27 cellular contexts compared by ENCODE assay signal in genomic region chr18:51513525-51513924, GRCh38.
A peak's percentile ranks its signal among the peaks of the same experiment; 100 is the strongest.
DNase-seq lines count a peak whose midpoint lies in the region; ATAC-seq and TF ChIP-seq lines count a peak whose summit lies in the region.
"Had no signal": no experiment of that assay in that cellular context is flagged by ENCODE, and none has a peak within 500 bp of the region (broad histone marks: within the 10 kb centered on the region; RNA-seq: fewer than 3 reads in every experiment).

No MANE protein-coding gene starts in this region.

- H3K36me3 Mint-ChIP-seq in Caco-2 (ENCODE audit: insufficient read depth, unreplicated experiment) (no peaks in the 10 kb centered on the region), T-helper 17 cell (ENCODE audit: low read depth) (peaks cover 2% of the 10 kb centered on the region)

- no peak overlapping the region for H3K4me3 ChIP-seq in Caco-2 (ENCODE audit: low read depth, low read length)
- no peak overlapping the region for H3K4me3 ChIP-seq in left lung
- H3K4me3 ChIP-seq: GM12878, lung had no signal

- no peaks in the 10 kb centered on the region for H3K36me3 ChIP-seq in Caco-2 (ENCODE audit: control insufficient read depth, insufficient read depth, low read length)
- no peaks in the 10 kb centered on the region for H3K36me3 ChIP-seq in left lung

- TF ChIP-seq CTCF in Caco-2 (IDR thresholded peaks at IDR 0.05; ENCODE audit: insufficient read depth in 1 of 2, low read depth in 1 of 2, low read length in 1 of 2, severe bottlenecking in 1 of 2, unreplicated experiment in 1 of 2), result no peak
- no peak for TF ChIP-seq CTCF in left lung (IDR thresholded peaks at IDR 0.05)

- BruUV-seq in Caco-2 (replicated peaks; lab: Mats Ljungman, UMichigan), result no TSS peak

- H3K9me3 ChIP-seq in Caco-2 (no peaks in the 10 kb centered on the region), T-helper 17 cell (ENCODE audit: control insufficient read depth, low read length, poor library complexity, severe bottlenecking) (no peaks in the 10 kb centered on the region), left lung (peaks cover 0 to 10% of the 10 kb centered on the region in 2 donors)

- H3K27ac Mint-ChIP-seq in Caco-2 (ENCODE audit: unreplicated experiment) (peak overlapping the region; percentile 42), T-helper 17 cell (peak overlapping the region; percentile 35)
- H3K27ac Mint-ChIP-seq: activated naive CD4-positive, alpha-beta T cell treated with anti-CD3 and anti-CD28 coated beads for 36 hours; CD4-positive, alpha-beta T cell; HFFc6; progenitor cell of endocrine pancreas had no signal

- H3K27me3 ChIP-seq in Caco-2 (replicated peaks; ENCODE audit: control insufficient read depth, insufficient read depth, low read length), result no peaks in the 10 kb centered on the region
- H3K27me3 ChIP-seq in left lung, result no peaks in the 10 kb centered on the region

- CTCF ChIA-PET in Caco-2 (lab: Charles Lee), result no interaction called here

- ATAC-seq in T-helper 17 cell, result no peak
- ATAC-seq in left ventricle myocardium superior, result peak; percentile 63
- ATAC-seq in left lung, result no peak
- ATAC-seq in HG03442 (IDR thresholded peaks at IDR 0.05; ENCODE audit: unreplicated experiment), result no peak
- ATAC-seq: GM12878 had no signal

- POLR2A ChIA-PET in Caco-2 (lab: Charles Lee), result no interaction called here

- DNase-seq in Caco-2 (no peak), HPDE6-E6E7 (ENCODE audit: extremely low spot score) (peak; percentile 69), T-helper 17 cell (no peak), left ventricle myocardium superior (no peak), NCI-H2029 (lab: John Stamatoyannopoulos, UW) (no peak), left lung (no peak)
- DNase-seq in activated CD4-positive, CD25-positive, alpha-beta regulatory T cell (lab: John Stamatoyannopoulos, UW), result no peak
- DNase-seq: activated CD4-positive, alpha-beta T cell treated with anti-CD3 and anti-CD28 coated beads for 4 hours; activated naive CD4-positive, alpha-beta T cell treated with anti-CD3 and anti-CD28 coated beads for 36 hours; activated T-cell treated with anti-CD3 and anti-CD28 coated beads, Interleukin-2, amount 50 U/mL, for 48 hours; anterior cingulate cortex; CD4-positive, alpha-beta T cell; DND-41; foreskin fibroblast; HFFc6; hippocampal formation; NCI-H1092 treated with DMSO at 0.1 percent for 48 hours; NCI-H2081; NCI-H510A treated with DMSO at 0.1 percent for 48 hours; SHP77; stimulated activated CD4-positive, alpha-beta T cell treated with anti-CD3 and anti-CD28 coated beads, Interleukin-2, amount 100 ng/mL, for 48 hours; stimulated activated naive CD4-positive, alpha-beta T cell; SW 1271 had no signal

- no peaks in the 10 kb centered on the region for H3K27me3 Mint-ChIP-seq in Caco-2 (ENCODE audit: insufficient read depth, unreplicated experiment)
- H3K27me3 Mint-ChIP-seq in T-helper 17 cell, result peaks cover 6% of the 10 kb centered on the region
- H3K27me3 Mint-ChIP-seq: progenitor cell of endocrine pancreas had no signal

- no peak overlapping the region for H3K27ac ChIP-seq in left lung

- no peaks in the 10 kb centered on the region for H3K4me1 Mint-ChIP-seq in Caco-2 (ENCODE audit: low read depth, unreplicated experiment)
- H3K4me1 Mint-ChIP-seq in T-helper 17 cell, result no peaks in the 10 kb centered on the region

- no peaks in the 10 kb centered on the region for H3K9me3 Mint-ChIP-seq in Caco-2 (ENCODE audit: unreplicated experiment)
- H3K9me3 Mint-ChIP-seq: CD4-positive, alpha-beta T cell had no signal

- no peak overlapping the region for H3K4me3 Mint-ChIP-seq in Caco-2 (ENCODE audit: unreplicated experiment)
- H3K4me3 Mint-ChIP-seq in T-helper 17 cell, result no peak overlapping the region
- H3K4me3 Mint-ChIP-seq: activated naive CD4-positive, alpha-beta T cell treated with anti-CD3 and anti-CD28 coated beads for 36 hours; CD4-positive, alpha-beta T cell; HFFc6 had no signal

- intact Hi-C loops in Caco-2 (cut with micrococcal nuclease; ENCODE audit: unreplicated experiment) (no loop called here), left ventricle myocardium superior (cut with micrococcal nuclease) (no loop called here), left lung (cut with DNase I) (no loop called here)

- H3K4me1 ChIP-seq in Caco-2 (no peaks in the 10 kb centered on the region), left lung (no peaks in the 10 kb centered on the region)
